1 cellular context compared by ENCODE assay signal in the genomic region with DNA sequence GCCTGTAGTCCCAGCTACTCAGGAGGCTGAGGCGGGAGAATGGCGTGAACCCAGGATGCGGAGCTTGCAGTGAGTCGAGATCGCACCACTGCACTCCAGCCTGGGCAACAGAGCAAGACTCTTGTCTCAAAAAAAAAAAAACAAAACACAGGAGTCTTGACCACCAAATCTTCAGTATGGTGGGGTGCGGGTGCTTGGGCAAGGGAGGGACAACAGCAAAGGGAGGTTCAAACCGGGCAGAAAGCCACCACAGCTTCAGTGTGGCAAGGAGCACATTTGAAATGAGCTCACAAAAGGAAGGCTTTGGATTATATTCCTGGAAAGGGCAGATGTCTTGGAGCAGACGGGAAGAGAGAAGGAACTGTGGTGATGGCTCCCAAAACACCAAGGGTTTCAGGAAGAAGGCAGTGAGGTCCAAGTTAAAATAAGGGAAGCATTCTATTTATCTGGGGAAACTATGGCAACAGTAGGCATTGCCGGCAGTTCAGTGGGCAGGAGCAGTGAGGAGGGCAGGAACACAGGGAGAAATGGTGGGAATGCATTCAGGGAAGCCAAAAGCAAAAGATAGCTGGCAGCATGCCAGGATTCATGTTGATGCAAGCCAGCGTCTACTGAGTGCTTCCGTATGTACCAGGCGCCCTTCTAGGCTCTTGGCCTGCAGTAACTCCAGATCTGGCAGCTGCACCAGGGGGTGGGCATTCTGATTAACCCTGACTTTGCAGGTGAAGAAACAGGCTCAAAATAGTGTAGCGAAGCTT.
TF ChIP-seq lines count a peak whose summit lies in the region.

No MANE protein-coding gene starts in this region.

TF ChIP-seq in WTC11, 78 proteins besides CTCF, POLR2A, EP300 and RAD21 (continued from another document):
- TF ChIP-seq, protein P1, sequence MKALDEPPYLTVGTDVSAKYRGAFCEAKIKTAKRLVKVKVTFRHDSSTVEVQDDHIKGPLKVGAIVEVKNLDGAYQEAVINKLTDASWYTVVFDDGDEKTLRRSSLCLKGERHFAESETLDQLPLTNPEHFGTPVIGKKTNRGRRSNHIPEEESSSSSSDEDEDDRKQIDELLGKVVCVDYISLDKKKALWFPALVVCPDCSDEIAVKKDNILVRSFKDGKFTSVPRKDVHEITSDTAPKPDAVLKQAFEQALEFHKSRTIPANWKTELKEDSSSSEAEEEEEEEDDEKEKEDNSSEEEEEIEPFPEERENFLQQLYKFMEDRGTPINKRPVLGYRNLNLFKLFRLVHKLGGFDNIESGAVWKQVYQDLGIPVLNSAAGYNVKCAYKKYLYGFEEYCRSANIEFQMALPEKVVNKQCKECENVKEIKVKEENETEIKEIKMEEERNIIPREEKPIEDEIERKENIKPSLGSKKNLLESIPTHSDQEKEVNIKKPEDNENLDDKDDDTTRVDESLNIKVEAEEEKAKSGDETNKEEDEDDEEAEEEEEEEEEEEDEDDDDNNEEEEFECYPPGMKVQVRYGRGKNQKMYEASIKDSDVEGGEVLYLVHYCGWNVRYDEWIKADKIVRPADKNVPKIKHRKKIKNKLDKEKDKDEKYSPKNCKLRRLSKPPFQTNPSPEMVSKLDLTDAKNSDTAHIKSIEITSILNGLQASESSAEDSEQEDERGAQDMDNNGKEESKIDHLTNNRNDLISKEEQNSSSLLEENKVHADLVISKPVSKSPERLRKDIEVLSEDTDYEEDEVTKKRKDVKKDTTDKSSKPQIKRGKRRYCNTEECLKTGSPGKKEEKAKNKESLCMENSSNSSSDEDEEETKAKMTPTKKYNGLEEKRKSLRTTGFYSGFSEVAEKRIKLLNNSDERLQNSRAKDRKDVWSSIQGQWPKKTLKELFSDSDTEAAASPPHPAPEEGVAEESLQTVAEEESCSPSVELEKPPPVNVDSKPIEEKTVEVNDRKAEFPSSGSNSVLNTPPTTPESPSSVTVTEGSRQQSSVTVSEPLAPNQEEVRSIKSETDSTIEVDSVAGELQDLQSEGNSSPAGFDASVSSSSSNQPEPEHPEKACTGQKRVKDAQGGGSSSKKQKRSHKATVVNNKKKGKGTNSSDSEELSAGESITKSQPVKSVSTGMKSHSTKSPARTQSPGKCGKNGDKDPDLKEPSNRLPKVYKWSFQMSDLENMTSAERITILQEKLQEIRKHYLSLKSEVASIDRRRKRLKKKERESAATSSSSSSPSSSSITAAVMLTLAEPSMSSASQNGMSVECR (CRISPR knock-in tag; IDR thresholded peaks at IDR 0.05; ENCODE audit: borderline replicate concordance) = no peak
- TF ChIP-seq KAT7 (CRISPR knock-in tag; IDR thresholded peaks at IDR 0.05; ENCODE audit: borderline replicate concordance) (no peak), JUN (CRISPR knock-in tag; IDR thresholded peaks at IDR 0.05) (no peak), ESRRA (CRISPR knock-in tag; IDR thresholded peaks at IDR 0.05; ENCODE audit: borderline replicate concordance) (no peak)
